11 cellular contexts compared by ENCODE assay signal in the genomic region with DNA sequence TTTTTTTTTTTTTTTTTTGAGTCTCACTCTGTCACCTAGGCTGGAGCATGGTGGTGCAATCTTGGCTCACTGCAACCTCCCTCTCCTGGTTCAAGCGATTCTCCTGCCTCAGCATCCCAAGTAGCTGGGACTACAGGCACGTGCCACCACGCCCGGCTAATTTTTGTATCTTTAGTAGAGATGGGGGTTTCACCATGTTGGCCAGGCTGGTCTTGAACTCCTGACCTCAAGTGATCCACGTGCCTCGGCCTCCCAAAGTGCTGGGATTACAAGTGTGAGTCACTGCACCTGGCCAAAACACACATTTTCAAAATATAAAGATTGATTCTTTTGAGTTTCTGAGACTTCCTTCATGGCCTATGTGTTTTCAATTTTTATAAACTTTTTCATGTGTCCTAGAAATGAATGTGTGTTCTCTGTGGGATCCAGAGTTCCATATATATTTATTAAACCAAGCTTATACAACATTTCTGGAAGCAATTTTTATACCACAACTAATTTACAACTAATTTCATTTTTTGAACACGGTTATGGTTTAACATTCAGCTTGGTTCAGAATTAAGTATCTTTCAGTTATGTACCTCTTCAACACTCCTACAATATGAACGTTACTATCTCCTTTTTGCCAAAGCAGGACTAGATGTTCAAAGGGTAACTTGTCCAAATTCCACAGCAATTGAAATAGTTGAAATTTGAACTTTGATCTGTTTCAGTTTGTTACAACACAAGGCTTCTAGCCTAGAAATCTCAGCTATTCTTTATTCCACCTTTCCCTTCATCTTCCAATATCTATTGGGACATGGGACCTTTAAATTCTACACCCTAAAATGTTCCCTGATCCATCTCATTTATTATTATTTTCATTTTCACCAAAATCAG. TPM values are rescaled to one million over a fixed set of nuclear protein-coding genes. Genes with fewer than 3 reads are reported as not detected.
DNase-seq lines count a peak whose midpoint lies in the region; ATAC-seq and TF ChIP-seq lines count a peak whose summit lies in the region.
"Had no signal": no experiment of that assay in that cellular context is flagged by ENCODE, and none has a peak within 500 bp of the region (broad histone marks: within the 10 kb centered on the region; RNA-seq: fewer than 3 reads in every experiment).

No MANE protein-coding gene starts in this region.

- DNase-seq in activated CD4-positive, alpha-beta T cell treated with anti-CD3 and anti-CD28 coated beads, Interleukin-2, amount 10 ng/mL, durations not matched to agents 7 days and 5 days, result no peak
- DNase-seq in activated CD4-positive, alpha-beta T cell treated with anti-CD3 and anti-CD28 coated beads for 1 hour, result no peak
- DNase-seq in T-cell, result no peak
- DNase-seq in foreskin fibroblast, result no peak
- DNase-seq in smooth muscle cell (lab: John Stamatoyannopoulos, UW; ENCODE audit: unreplicated experiment), result no peak
- no peak for DNase-seq in activated CD8-positive, alpha-beta memory T cell treated with anti-CD3 and anti-CD28 coated beads for 24 hours
- no peak for DNase-seq in NCI-H2227 (lab: John Stamatoyannopoulos, UW; ENCODE audit: unreplicated experiment)
- DNase-seq: activated gamma-delta T cell, RPMI8226, upper lobe of right lung had no signal

- peaks cover 2% of the 10 kb centered on the region for H3K36me3 Mint-ChIP-seq in activated CD4-positive, alpha-beta T cell treated with anti-CD3 and anti-CD28 coated beads, Interleukin-2, amount 10 ng/mL, durations not matched to agents 7 days and 5 days (ENCODE audit: low read depth)
- H3K36me3 Mint-ChIP-seq in T-cell, result no peaks in the 10 kb centered on the region

- H3K4me3 ChIP-seq in foreskin fibroblast (ENCODE audit: low read depth in 1 of 2, low read length in 2 of 2), result peak overlapping the region; percentile 85 to 86
- peak overlapping the region; percentile 93 for H3K4me3 ChIP-seq in smooth muscle cell

- peaks cover 38% of the 10 kb centered on the region for H3K4me1 Mint-ChIP-seq in activated CD4-positive, alpha-beta T cell treated with anti-CD3 and anti-CD28 coated beads, Interleukin-2, amount 10 ng/mL, durations not matched to agents 7 days and 5 days
- H3K4me1 Mint-ChIP-seq in T-cell, result peaks cover 54 to 66% (median 54%) of the 10 kb centered on the region in 3 donors

- CTCF ChIA-PET in activated CD4-positive, alpha-beta T cell treated with anti-CD3 and anti-CD28 coated beads, Interleukin-2, amount 10 ng/mL, durations not matched to agents 7 days and 5 days (lab: Charles Lee), result interaction anchor here (0.6 to 1.3 kb wide), 5 partner anchors 28 to 140 kb away, joined by 3 to 5 read pairs (median 3); no protein-coding TSS in a partner anchor
- CTCF ChIA-PET in T-cell (lab: Charles Lee), result interaction anchor here in 1 of 2 donors (0.6 to 1.1 kb wide), 4 partner anchors 26 to 1743 kb away, joined by 3 to 4 read pairs (median 3); no protein-coding TSS in a partner anchor

- TF ChIP-seq CTCF in foreskin fibroblast (IDR thresholded peaks at IDR 0.05; ENCODE audit: low read depth, low read length) (no peak), smooth muscle cell (IDR thresholded peaks at IDR 0.05; ENCODE audit: borderline replicate concordance, insufficient read depth, poor library complexity, severe bottlenecking) (no peak)

- peak overlapping the region; percentile 92 for H3K4me3 Mint-ChIP-seq in activated CD4-positive, alpha-beta T cell treated with anti-CD3 and anti-CD28 coated beads, Interleukin-2, amount 10 ng/mL, durations not matched to agents 7 days and 5 days
- peak overlapping the region; percentile 96 to 98 (median 97) for H3K4me3 Mint-ChIP-seq in T-cell

- 89% methylated on average over 8 of the region's 8 CpGs for WGBS in smooth muscle cell (ENCODE audit: low lambda C conversion rate)

- H4K20me1 ChIP-seq in smooth muscle cell (ENCODE audit: low read depth), result peaks cover 21% of the 10 kb centered on the region

- H3K36me3 ChIP-seq in smooth muscle cell (ENCODE audit: low read depth), result no peaks in the 10 kb centered on the region
- H3K36me3 ChIP-seq: upper lobe of right lung had no signal

- H2AFZ ChIP-seq in smooth muscle cell (ENCODE audit: low read depth), result no peak overlapping the region

- H3K4me1 ChIP-seq in smooth muscle cell (ENCODE audit: low read depth), result peaks cover 23% of the 10 kb centered on the region

- no peaks in the 10 kb centered on the region for H3K9me3 ChIP-seq in smooth muscle cell (replicated peaks; ENCODE audit: low read depth)
- H3K9me3 ChIP-seq: upper lobe of right lung had no signal

- no peaks in the 10 kb centered on the region for H3K27me3 ChIP-seq in smooth muscle cell (ENCODE audit: low read depth)
- H3K27me3 ChIP-seq: upper lobe of right lung had no signal

- no peak overlapping the region for H3K27ac ChIP-seq in smooth muscle cell (ENCODE audit: low read depth)

- no peak overlapping the region for H3K9ac ChIP-seq in smooth muscle cell (ENCODE audit: low read depth)

- ATAC-seq in T-cell (replicated peaks in 1 of 4) (no peak), GM21737 (IDR thresholded peaks at IDR 0.05; ENCODE audit: unreplicated experiment) (no peak)
- ATAC-seq: upper lobe of right lung had no signal

- peaks cover 3% of the 10 kb centered on the region for H3F3A ChIP-seq in smooth muscle cell (ENCODE audit: low read depth)

- no peak overlapping the region for H3K27ac Mint-ChIP-seq in activated CD4-positive, alpha-beta T cell treated with anti-CD3 and anti-CD28 coated beads, Interleukin-2, amount 10 ng/mL, durations not matched to agents 7 days and 5 days
- no peak overlapping the region for H3K27ac Mint-ChIP-seq in T-cell

- no peaks in the 10 kb centered on the region for H3K27me3 Mint-ChIP-seq in activated CD4-positive, alpha-beta T cell treated with anti-CD3 and anti-CD28 coated beads, Interleukin-2, amount 10 ng/mL, durations not matched to agents 7 days and 5 days
- no peaks in the 10 kb centered on the region for H3K27me3 Mint-ChIP-seq in T-cell

- peaks cover 40% of the 10 kb centered on the region for H3K79me2 ChIP-seq in smooth muscle cell (ENCODE audit: low read depth)

- POLR2A ChIA-PET in activated CD4-positive, alpha-beta T cell treated with anti-CD3 and anti-CD28 coated beads, Interleukin-2, amount 10 ng/mL, durations not matched to agents 7 days and 5 days (lab: Charles Lee), result no interaction called here
- POLR2A ChIA-PET in T-cell (lab: Charles Lee), result interaction anchor here (0.6 to 1.1 kb wide), 6 partner anchors 25 to 1295 kb away, joined by 3 to 8 read pairs (median 6); no protein-coding TSS in a partner anchor

- H3K4me2 ChIP-seq in smooth muscle cell, result peak overlapping the region; percentile 95

- no peaks in the 10 kb centered on the region for H3K9me3 Mint-ChIP-seq in activated CD4-positive, alpha-beta T cell treated with anti-CD3 and anti-CD28 coated beads, Interleukin-2, amount 10 ng/mL, durations not matched to agents 7 days and 5 days
- no peaks in the 10 kb centered on the region for H3K9me3 Mint-ChIP-seq in T-cell

RNA-seq across cellular contexts. Expression of gene ACAD11, which starts 1.5 kb away (rescaled TPM):
- 10 to 100 TPM; 11.8 to 13.0 TPM for total RNA-seq in activated CD4-positive, alpha-beta T cell treated with anti-CD3 and anti-CD28 coated beads, Interleukin-2, amount 10 ng/mL, durations not matched to agents 7 days and 5 days
- total RNA-seq in T-cell, result 10 to 100 TPM; 25.1 to 35.2 (median 32.2) TPM
- 24.8 and 32.0 TPM in 2 replicates for total RNA-seq in smooth muscle cell
- polyA plus RNA-seq in smooth muscle cell, result 22.2 and 28.3 TPM in 2 replicates

RNA-seq across cellular contexts. Expression of gene UBA5, which starts 2.0 kb away (rescaled TPM):
- 10 to 100 TPM; 37.8 to 38.0 TPM for total RNA-seq in activated CD4-positive, alpha-beta T cell treated with anti-CD3 and anti-CD28 coated beads, Interleukin-2, amount 10 ng/mL, durations not matched to agents 7 days and 5 days
- total RNA-seq in T-cell (10 to 100 TPM; 24.7 to 42.2 (median 27.7) TPM), smooth muscle cell (36.0 and 46.7 TPM in 2 replicates)
- polyA plus RNA-seq in smooth muscle cell, result 43.7 and 46.0 TPM in 2 replicates
